8 cellular contexts compared by ENCODE assay signal in the genomic region with DNA sequence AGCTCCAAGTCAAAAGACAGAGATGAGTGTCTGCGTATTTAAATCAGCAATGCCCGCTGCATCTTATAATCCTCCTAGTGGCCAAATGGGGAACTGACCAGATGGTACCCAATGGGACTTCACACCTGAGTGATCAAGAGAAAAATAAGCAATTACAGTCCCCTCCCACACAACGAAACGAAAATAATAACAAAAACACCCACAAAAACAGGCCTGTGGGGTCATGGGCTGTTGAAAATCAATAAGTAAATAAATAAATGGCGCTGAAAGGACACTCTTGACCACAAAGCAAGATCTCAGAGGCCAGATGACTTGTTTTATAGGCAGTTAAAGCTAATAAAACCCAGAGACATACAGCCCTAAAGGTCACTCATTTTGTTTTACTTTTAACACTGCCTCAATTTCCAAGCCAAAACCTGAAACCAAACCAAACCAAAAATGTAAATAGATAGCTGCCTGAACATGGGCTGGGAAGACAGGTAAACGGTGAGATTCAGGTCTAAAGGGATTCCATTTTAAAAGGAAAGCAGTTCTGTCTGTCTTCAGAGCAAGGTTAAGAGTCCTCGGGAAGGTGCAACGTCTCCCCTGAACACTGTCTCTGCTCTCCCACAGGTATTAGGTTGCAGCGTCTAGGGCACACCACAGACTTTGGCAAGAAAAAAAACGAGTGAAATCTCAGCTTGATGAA.
DNase-seq lines count a peak whose midpoint lies in the region; ATAC-seq and TF ChIP-seq lines count a peak whose summit lies in the region.

No MANE protein-coding gene starts in this region.

- H3K9me3 ChIP-seq in ES-I3 (ENCODE audit: control insufficient read depth, insufficient read depth, low read length), result no peaks in the 10 kb centered on the region

- H3K4me1 ChIP-seq in ES-I3 (ENCODE audit: insufficient read depth, low read length), result peaks cover 9% of the 10 kb centered on the region

- H3K4me3 ChIP-seq in retinal pigment epithelial cell (ENCODE audit: low read length), result peak overlapping the region; percentile 81

- ATAC-seq in GM18873 (IDR thresholded peaks at IDR 0.05; ENCODE audit: low FRiP score, unreplicated experiment), result no peak

- DNase-seq in HCEC 1CT (peak; percentile 61), NCI-H1092 (lab: John Stamatoyannopoulos, UW) (peak; percentile 79), T-helper 9 cell (peak; percentile 66), astrocyte of the hippocampus (ENCODE audit: low read depth, low spot score) (peak; percentile 86), hippocampal formation (lab: John Stamatoyannopoulos, UW) (peak; percentile 20 to 68), retinal pigment epithelial cell (ENCODE audit: low read depth) (peak; percentile 36)

- H3K9ac ChIP-seq in ES-I3 (ENCODE audit: low read depth, low read length), result peak overlapping the region; percentile 93

- peak; percentile 93 for TF ChIP-seq CTCF in retinal pigment epithelial cell (conservative IDR thresholded peaks at IDR 0.05; ENCODE audit: low read depth, low read length)

- H3K36me3 ChIP-seq in ES-I3 (ENCODE audit: insufficient read depth, low read length), result peaks cover 8% of the 10 kb centered on the region

Comparison
In these comparisons a context has a peak if more than half of its experiments do, and no peak if none do; other contexts are left out.
1. DNase-seq: peak in every context shown above with its lines; median percentile 86 in astrocyte of the hippocampus; 79 in NCI-H1092; 66 in T-helper 9 cell; 61 in HCEC 1CT; 44 in hippocampal formation; 36 in retinal pigment epithelial cell.